Comparison of ENCODE assay signal across 8 cellular contexts in genomic region chr3:72738752-72739520, GRCh38.
DNase-seq lines count a peak whose midpoint lies in the region; ATAC-seq and TF ChIP-seq lines count a peak whose summit lies in the region.

No MANE protein-coding gene starts in this region.

- H3K27ac ChIP-seq in lower lobe of right lung, result no peak overlapping the region

- peak overlapping the region; percentile 75 for H3K4me3 Mint-ChIP-seq in activated CD4-positive, alpha-beta memory T cell treated with anti-CD3 and anti-CD28 coated beads for 36 hours
- H3K4me3 Mint-ChIP-seq in dendritic cell treated with granulocyte-macrophage colony-stimulating factor and Interleukin-4, amounts not matched to agents 40 ng/mL and 50 ng/mL, for 4 days, result peak overlapping the region; percentile 63

- H3K36me3 ChIP-seq in lower lobe of right lung, result no peaks in the 10 kb centered on the region

- peak overlapping the region; percentile 44 for H3K27ac Mint-ChIP-seq in activated CD4-positive, alpha-beta memory T cell treated with anti-CD3 and anti-CD28 coated beads for 36 hours
- no peak overlapping the region for H3K27ac Mint-ChIP-seq in dendritic cell treated with granulocyte-macrophage colony-stimulating factor and Interleukin-4, amounts not matched to agents 40 ng/mL and 50 ng/mL, for 4 days

- TF ChIP-seq CTCF in lower lobe of right lung (IDR thresholded peaks at IDR 0.05), result peak; percentile 9

- peaks cover 10% of the 10 kb centered on the region for H3K9me3 Mint-ChIP-seq in activated CD4-positive, alpha-beta memory T cell treated with anti-CD3 and anti-CD28 coated beads for 36 hours
- H3K9me3 Mint-ChIP-seq in dendritic cell treated with granulocyte-macrophage colony-stimulating factor and Interleukin-4, amounts not matched to agents 40 ng/mL and 50 ng/mL, for 4 days, result peaks cover 15% of the 10 kb centered on the region

- H3K4me1 ChIP-seq in lower lobe of right lung, result peaks cover 13% of the 10 kb centered on the region

- CTCF ChIA-PET in activated CD4-positive, alpha-beta memory T cell treated with anti-CD3 and anti-CD28 coated beads for 36 hours (lab: Charles Lee), result interaction anchor here (0.6 to 2.0 kb wide), 6 partner anchors 13 to 330 kb away, joined by 3 to 5 read pairs (median 3); no protein-coding TSS in a partner anchor

- H3K9me3 ChIP-seq in lower lobe of right lung, result peaks cover 3% of the 10 kb centered on the region

- POLR2A ChIA-PET in activated CD4-positive, alpha-beta memory T cell treated with anti-CD3 and anti-CD28 coated beads for 36 hours (lab: Charles Lee), result no interaction called here

- no peaks in the 10 kb centered on the region for H3K27me3 Mint-ChIP-seq in activated CD4-positive, alpha-beta memory T cell treated with anti-CD3 and anti-CD28 coated beads for 36 hours
- peaks cover 52% of the 10 kb centered on the region for H3K27me3 Mint-ChIP-seq in dendritic cell treated with granulocyte-macrophage colony-stimulating factor and Interleukin-4, amounts not matched to agents 40 ng/mL and 50 ng/mL, for 4 days

- ATAC-seq in lower lobe of right lung (peak; percentile 85 to 94), HG03460 (IDR thresholded peaks at IDR 0.05; ENCODE audit: unreplicated experiment) (no peak)

- peaks cover 16% of the 10 kb centered on the region for H3K4me1 Mint-ChIP-seq in activated CD4-positive, alpha-beta memory T cell treated with anti-CD3 and anti-CD28 coated beads for 36 hours (ENCODE audit: low read depth)
- H3K4me1 Mint-ChIP-seq in dendritic cell treated with granulocyte-macrophage colony-stimulating factor and Interleukin-4, amounts not matched to agents 40 ng/mL and 50 ng/mL, for 4 days (ENCODE audit: low read depth), result peaks cover 14% of the 10 kb centered on the region

- peak; percentile 60 for DNase-seq in DMS53 (lab: John Stamatoyannopoulos, UW)
- no peak for DNase-seq in DMS53 treated with DMSO at 0.1 percent for 48 hours (lab: John Stamatoyannopoulos, UW; ENCODE audit: unreplicated experiment)
- peak; percentile 27 for DNase-seq in NCI-H2029 (lab: John Stamatoyannopoulos, UW)
- peak; percentile 85 for DNase-seq in activated CD4-positive, alpha-beta memory T cell treated with anti-CD3 and anti-CD28 coated beads for 36 hours
- DNase-seq in lower lobe of right lung, result peak; percentile 67
- peak; percentile 51 to 63 (median 59) for DNase-seq in stimulated activated CD4-positive, alpha-beta T cell treated with anti-CD3 and anti-CD28 coated beads, TNF-alpha, amount 100 ng/mL, for 4 hours (ENCODE audit: low read depth in 3 of 3)

- H3K36me3 Mint-ChIP-seq in activated CD4-positive, alpha-beta memory T cell treated with anti-CD3 and anti-CD28 coated beads for 36 hours, result no peaks in the 10 kb centered on the region
- no peaks in the 10 kb centered on the region for H3K36me3 Mint-ChIP-seq in dendritic cell treated with granulocyte-macrophage colony-stimulating factor and Interleukin-4, amounts not matched to agents 40 ng/mL and 50 ng/mL, for 4 days (ENCODE audit: low read depth)

- H3K27me3 ChIP-seq in lower lobe of right lung (ENCODE audit: low read depth), result peaks cover 10% of the 10 kb centered on the region

- H3K4me3 ChIP-seq in lower lobe of right lung, result peak overlapping the region; percentile 54

- intact Hi-C loops in activated CD4-positive, alpha-beta memory T cell treated with anti-CD3 and anti-CD28 coated beads for 36 hours (cut with micrococcal nuclease), result loop anchor here (2.0 kb wide), 1 partner anchor 18 kb away; no protein-coding TSS in a partner anchor
- intact Hi-C loops in dendritic cell treated with granulocyte-macrophage colony-stimulating factor and Interleukin-4, amounts not matched to agents 40 ng/mL and 50 ng/mL, for 4 days (cut with micrococcal nuclease), result no loop called here
- intact Hi-C loops in lower lobe of right lung (cut with DNase I), result no loop called here
